In the genomic region with DNA sequence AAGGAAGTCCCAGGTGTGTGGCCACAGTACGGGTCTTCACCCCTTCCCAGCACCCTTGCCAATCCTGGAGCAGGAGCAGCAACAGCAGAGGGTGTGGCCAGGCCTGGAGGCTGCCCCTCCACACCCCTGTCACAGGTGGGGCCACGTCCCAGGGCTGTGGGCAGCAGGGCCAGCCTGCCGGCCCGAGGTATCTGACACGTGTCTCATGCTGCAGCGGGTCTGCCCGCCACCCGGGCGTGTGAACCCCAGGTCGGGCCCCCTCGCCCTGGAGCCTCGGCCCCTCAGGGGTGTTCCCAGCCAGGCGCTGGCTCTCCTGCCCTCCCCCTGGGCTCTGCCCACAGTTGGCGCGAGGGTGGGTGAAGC, we compare ENCODE assay signal across 8 cellular contexts. TPM values are rescaled to one million over a fixed set of nuclear protein-coding genes. Genes with fewer than 3 reads are reported as not detected.
DNase-seq lines count a peak whose midpoint lies in the region; ATAC-seq and TF ChIP-seq lines count a peak whose summit lies in the region.
"Not testable (repeated sequence)": the region's sequence is repeated elsewhere in the genome, so short reads cannot be mapped to it uniquely, and the experiment has no call there.

No MANE protein-coding gene starts in this region.

- in situ Hi-C loops in GM23248 (cut with MboI) = not testable (repeated sequence)

- not testable (repeated sequence) for H3K4ac ChIP-seq in mesendoderm (ENCODE audit: low read depth, low read length)

- H3K27ac ChIP-seq in GM23248 = peak overlapping the region; percentile 84; the same call in 1 of the 2 replicates
- peak overlapping the region; percentile 82 for H3K27ac ChIP-seq in fibroblast of lung (ENCODE audit: insufficient read depth, low read length)
- peak overlapping the region; percentile 98 for H3K27ac ChIP-seq in mesendoderm (ENCODE audit: low read depth, low read length)
- H3K27ac ChIP-seq in thoracic aorta = peak overlapping the region; percentile 98 to 99
- H3K27ac ChIP-seq in aorta (ENCODE audit: low read depth in 1 of 2, low read length in 2 of 2) = peak overlapping the region; percentile 77 to 100

- not testable (repeated sequence) for TF ChIP-seq CTCF in fibroblast of lung (conservative IDR thresholded peaks at IDR 0.05 in 1 of 2, IDR thresholded peaks at IDR 0.05 in 1 of 2; ENCODE audit: low read depth in 1 of 2, low read length in 2 of 2); thoracic aorta (IDR thresholded peaks at IDR 0.05)

- not testable (repeated sequence) for H3K27me3 ChIP-seq in GM23248 (replicated peaks; ENCODE audit: insufficient read depth); fibroblast of lung (ENCODE audit: control insufficient read depth, insufficient read depth, low read length); mesendoderm (ENCODE audit: insufficient read depth, low read length, poor library complexity); skeletal muscle satellite cell (ENCODE audit: control insufficient read depth, insufficient read depth, low read length); thoracic aorta (replicated peaks; ENCODE audit: insufficient read depth); aorta (ENCODE audit: control insufficient read depth in 1 of 2, insufficient read depth in 2 of 2, low read length in 1 of 2)

- not testable (repeated sequence) for H2BK15ac ChIP-seq in mesendoderm (replicated peaks; ENCODE audit: low read depth)

- not testable (repeated sequence) for H4K8ac ChIP-seq in mesendoderm (ENCODE audit: low read depth, low read length)

- peak; percentile 4 for ATAC-seq in SK-N-SH treated with all-trans-retinoic acid at 6 μM for 48 hours
- peak; percentile 16 for ATAC-seq in left ventricle myocardium superior
- ATAC-seq in thoracic aorta (ENCODE audit: insufficient number of reproducible peaks, low FRiP score, low read depth) = not testable (repeated sequence)
- ATAC-seq in aorta (ENCODE audit: low FRiP score) = peak; percentile 1

- H3K18ac ChIP-seq in mesendoderm (ENCODE audit: low read length) = peak overlapping the region; percentile 98

- H3K79me2 ChIP-seq in GM23248 (ENCODE audit: insufficient read depth) (peaks cover 87% of the 10 kb centered on the region), fibroblast of lung (ENCODE audit: control insufficient read depth, insufficient read depth, low read length) (peaks cover 40% of the 10 kb centered on the region), mesendoderm (ENCODE audit: control insufficient read depth, insufficient read depth, low read length) (peaks cover 23% of the 10 kb centered on the region)

- H2AK5ac ChIP-seq in mesendoderm (ENCODE audit: low read length) = not testable (repeated sequence)

- H3K4me3 ChIP-seq in GM23248; fibroblast of lung (replicated peaks in 1 of 4; ENCODE audit: control extremely low read depth in 1 of 4, insufficient read depth in 1 of 4, low read depth in 3 of 4, low read length in 4 of 4); mesendoderm (ENCODE audit: low read length); skeletal muscle satellite cell (ENCODE audit: low read length); aorta (ENCODE audit: low read length in 2 of 2): not testable (repeated sequence)
- peak overlapping the region; percentile 68 for H3K4me3 ChIP-seq in thoracic aorta

- not testable (repeated sequence) for H2BK120ac ChIP-seq in mesendoderm (ENCODE audit: low read depth, low read length)

- 40 to 46% methylated on average over 7 to 9 of the region's 15 CpGs for WGBS in GM23248 (ENCODE audit: low coverage in 1 of 2, low lambda C conversion rate in 2 of 2, missing lambda C conversion rate in 2 of 2), 2 experiments
- WGBS in mesendoderm (ENCODE audit: extremely low coverage, insufficient coverage, low lambda C conversion rate) = no CpG with 5 or more reads among the region's 15 CpGs
- WGBS in aorta, 2 donors = 4 to 7% methylated on average over 3 to 14 of the region's 15 CpGs

- H3K4me2 ChIP-seq in GM23248 (ENCODE audit: unreplicated experiment); fibroblast of lung (ENCODE audit: extremely low read depth, insufficient read depth, low read length); mesendoderm (ENCODE audit: low read length): not testable (repeated sequence)
- peak overlapping the region; percentile 75 for H3K4me2 ChIP-seq in skeletal muscle satellite cell (ENCODE audit: low read length)

- not testable (repeated sequence) for H4K20me1 ChIP-seq in GM23248 (ENCODE audit: insufficient read depth); fibroblast of lung (ENCODE audit: control insufficient read depth, extremely low read depth, insufficient read depth, low read length)

- H3K23ac ChIP-seq in mesendoderm (ENCODE audit: low read length) = not testable (repeated sequence)

- peak overlapping the region; percentile 55 for H3K9ac ChIP-seq in GM23248
- H3K9ac ChIP-seq in fibroblast of lung (ENCODE audit: insufficient read depth, low read length); mesendoderm (ENCODE audit: low read length); skeletal muscle satellite cell (ENCODE audit: low read depth, low read length): not testable (repeated sequence)

- H3K4me1 ChIP-seq in GM23248 (ENCODE audit: insufficient read depth) = peaks cover 42% of the 10 kb centered on the region
- H3K4me1 ChIP-seq in fibroblast of lung (ENCODE audit: control insufficient read depth, extremely low read depth, insufficient read depth, low read length) = peaks cover 14% of the 10 kb centered on the region
- H3K4me1 ChIP-seq in mesendoderm (ENCODE audit: control insufficient read depth, low read depth, low read length); aorta (ENCODE audit: control insufficient read depth in 1 of 2, insufficient read depth in 2 of 2, low read length in 2 of 2): not testable (repeated sequence)
- peaks cover 61% of the 10 kb centered on the region for H3K4me1 ChIP-seq in skeletal muscle satellite cell (ENCODE audit: control insufficient read depth, insufficient read depth, low read length)
- peaks cover 36 to 65% of the 10 kb centered on the region in 2 donors for H3K4me1 ChIP-seq in thoracic aorta (ENCODE audit: control insufficient read depth in 1 of 2, low read depth in 2 of 2)

- peaks cover 15% of the 10 kb centered on the region for H3F3A ChIP-seq in GM23248 (ENCODE audit: insufficient read depth)

- not testable (repeated sequence) for H2BK5ac ChIP-seq in mesendoderm (ENCODE audit: low read length)

- intact Hi-C loops in left ventricle myocardium superior (cut with micrococcal nuclease); aorta (cut with DNase I): not testable (repeated sequence)

- peak overlapping the region; percentile 34 for H3K56ac ChIP-seq in mesendoderm (ENCODE audit: low read length)

- peak; percentile 2 for DNase-seq in GM23248
- DNase-seq in fibroblast of lung (ENCODE audit: low read depth in 2 of 2); left ventricle myocardium superior; mesendoderm; thoracic aorta (ENCODE audit: low spot score): not testable (repeated sequence)
- peak in 1 of 2 donors; percentile 16 for DNase-seq in aorta

- H4K5ac ChIP-seq in mesendoderm (ENCODE audit: low read length) = not testable (repeated sequence)

- H2AFZ ChIP-seq in GM23248; fibroblast of lung (ENCODE audit: low read length): not testable (repeated sequence)

- not testable (repeated sequence) for H3K9me3 ChIP-seq in GM23248 (ENCODE audit: low read depth); fibroblast of lung (ENCODE audit: control insufficient read depth, insufficient read depth, low read depth, low read length); skeletal muscle satellite cell (replicated peaks; ENCODE audit: low read length); thoracic aorta; aorta (ENCODE audit: control insufficient read depth, low read length)

- not testable (repeated sequence) for H3K9me2 ChIP-seq in GM23248 (ENCODE audit: insufficient read depth)

- not testable (repeated sequence) for H3K36me3 ChIP-seq in GM23248 (ENCODE audit: low read depth); fibroblast of lung (ENCODE audit: control insufficient read depth, insufficient read depth, low read length); mesendoderm (ENCODE audit: control insufficient read depth, insufficient read depth, low read length); skeletal muscle satellite cell (ENCODE audit: insufficient read depth, low read length); thoracic aorta; aorta (ENCODE audit: control insufficient read depth in 1 of 2, insufficient read depth in 2 of 2, low read length in 1 of 2)

- not testable (repeated sequence) for H3K79me1 ChIP-seq in mesendoderm (ENCODE audit: low read length)

RNA-seq across cellular contexts. Expression of gene RRN3, which starts 49.1 kb away (rescaled TPM):
- 36.2 and 40.3 TPM in 2 replicates for total RNA-seq in GM23248 (2014; rRNA removed; shearing (Covaris generic))
- polyA plus RNA-seq in GM23248 (2016; fragmentation: Nextera tagmentation; extraction: Ambion mirVana) (24.8 and 24.9 TPM in 2 replicates), fibroblast of lung (28.9 and 32.5 TPM in 2 replicates), aorta (10 to 100 TPM in 1 of 2 donors, 1 to 10 TPM in 1; 9.4 to 11.7 TPM)
- total RNA-seq in fibroblast of lung (38.3 and 43.6 TPM in 2 replicates), left ventricle myocardium superior (25.8 TPM), thoracic aorta (10 to 100 TPM; 25.0 to 30.2 TPM), aorta (10 to 100 TPM; 19.1 to 22.9 TPM)
- 16.4 and 20.6 TPM in 2 replicates for polyA plus RNA-seq in fibroblast of lung (2012)
- 9.1 and 18.3 TPM in 2 replicates for polyA minus RNA-seq in fibroblast of lung (ENCODE audit: low replicate concordance)
- polyA plus RNA-seq in mesendoderm (2013, experiment 1 of 2) = 18.1 TPM
- 17.7 TPM for polyA plus RNA-seq in mesendoderm (2013, experiment 2 of 2)
- 29.7 and 37.5 TPM in 2 replicates for total RNA-seq in skeletal muscle satellite cell (2012; rRNA removed)
